ENCODE assay signal across 20 cellular contexts in the genomic region with DNA sequence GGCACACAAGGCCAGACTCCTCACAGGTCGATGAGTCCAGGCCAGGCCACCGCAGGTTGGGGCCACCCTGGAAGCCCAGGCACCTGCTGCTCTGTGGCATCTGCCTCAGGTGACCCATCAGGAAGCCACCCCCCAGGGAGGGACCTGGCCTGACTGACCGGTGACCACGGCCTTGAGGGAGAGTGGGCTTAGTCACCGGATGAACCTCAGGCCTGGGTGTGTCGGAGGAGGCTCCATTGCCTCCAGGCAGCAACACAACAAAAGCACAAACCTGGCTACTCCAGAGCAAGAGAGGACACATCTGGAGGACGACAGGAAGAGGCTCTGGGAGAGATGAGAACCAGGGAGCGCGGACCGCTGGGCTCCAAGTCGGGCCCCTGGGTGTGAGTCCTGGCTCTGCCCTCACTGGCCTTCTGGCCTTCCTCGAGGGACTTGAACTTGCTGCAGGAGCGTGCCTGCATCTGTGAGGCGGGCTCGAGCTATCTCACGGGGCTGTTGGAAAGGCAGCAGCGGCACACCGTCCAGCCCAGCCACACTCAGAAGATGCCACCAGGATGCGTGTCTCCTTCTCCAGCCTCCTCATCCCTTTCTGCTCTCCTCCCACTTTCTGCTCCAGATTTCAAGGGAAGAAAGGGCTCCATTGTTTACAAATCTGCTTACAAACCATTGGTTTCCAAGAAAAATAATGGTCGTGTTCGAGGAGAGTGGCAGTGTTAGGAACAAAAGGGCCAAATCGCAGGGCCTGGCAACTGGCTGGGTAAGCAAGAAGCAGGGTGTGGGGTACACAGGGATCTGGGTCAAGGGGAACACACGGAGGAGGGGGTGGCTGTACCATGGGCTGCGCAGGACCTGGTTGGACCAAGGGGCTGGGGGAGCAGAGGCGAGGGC.
DNase-seq lines count a peak whose midpoint lies in the region; ATAC-seq and TF ChIP-seq lines count a peak whose summit lies in the region.
"Had no signal": no experiment of that assay in that cellular context is flagged by ENCODE, and none has a peak within 500 bp of the region (broad histone marks: within the 10 kb centered on the region; RNA-seq: fewer than 3 reads in every experiment).

No MANE protein-coding gene starts in this region.

- peak overlapping the region in 1 of 2 experiments; percentile 91; a peak in 2 of 4 replicates for H3K27ac ChIP-seq in SK-N-SH (ENCODE audit: low read depth in 2 of 2, low read length in 1 of 2)
- H3K27ac ChIP-seq in CD4-positive, alpha-beta memory T cell (ENCODE audit: low read depth, low read length), result no peak overlapping the region
- H3K27ac ChIP-seq: 22Rv1, brain microvascular endothelial cell had no signal

- no peak for TF ChIP-seq CTCF in SK-N-SH (IDR thresholded peaks at IDR 0.05)

- no peak for TF ChIP-seq RAD21 in SK-N-SH (IDR thresholded peaks at IDR 0.05; ENCODE audit: low read length)

- no peaks in the 10 kb centered on the region for H3K27me3 Mint-ChIP-seq in CD4-positive, alpha-beta memory T cell

- no peaks in the 10 kb centered on the region for H3K36me3 Mint-ChIP-seq in CD4-positive, alpha-beta memory T cell
- H3K36me3 Mint-ChIP-seq: activated naive CD8-positive, alpha-beta T cell had no signal

- no peak overlapping the region for H3K4me3 ChIP-seq in SK-N-SH (ENCODE audit: low read depth in 2 of 2, low read length in 1 of 2)
- no peak overlapping the region for H3K4me3 ChIP-seq in CD4-positive, alpha-beta memory T cell (ENCODE audit: low read length in 2 of 2)
- H3K4me3 ChIP-seq: GM23338, mucosa of descending colon had no signal

- 88% methylated on average over 16 of the region's 25 CpGs for WGBS in SK-N-SH (ENCODE audit: low lambda C conversion rate)

- intact Hi-C loops in CD4-positive, alpha-beta memory T cell (cut with micrococcal nuclease), result no loop called here

- H3K4me2 ChIP-seq in SK-N-SH, result no peak overlapping the region
- H3K4me2 ChIP-seq: GM23338 had no signal

- no peak overlapping the region for H3K9ac ChIP-seq in SK-N-SH

- H3K4me1 ChIP-seq in SK-N-SH (ENCODE audit: control insufficient read depth in 1 of 2, insufficient read depth in 2 of 2, low read depth in 1 of 2, low read length in 1 of 2), result peaks cover 0 to 34% of the 10 kb centered on the region in 2 experiments; a peak in 2 of 4 replicates
- no peaks in the 10 kb centered on the region for H3K4me1 ChIP-seq in CD4-positive, alpha-beta memory T cell (ENCODE audit: insufficient read depth, low read length)
- H3K4me1 ChIP-seq: BE2C had no signal

- TF ChIP-seq EP300 in SK-N-SH (IDR thresholded peaks at IDR 0.05; ENCODE audit: borderline replicate concordance in 1 of 2, low read depth in 1 of 2, low read length in 1 of 2), result no peak

- H3K4me1 Mint-ChIP-seq in CD4-positive, alpha-beta memory T cell, result no peaks in the 10 kb centered on the region

- H3K27me3 ChIP-seq in SK-N-SH (ENCODE audit: insufficient read depth), result no peaks in the 10 kb centered on the region
- no peaks in the 10 kb centered on the region for H3K27me3 ChIP-seq in CD4-positive, alpha-beta memory T cell (ENCODE audit: insufficient read depth, low read length)
- H3K27me3 ChIP-seq: BE2C, brain microvascular endothelial cell had no signal

- DNase-seq in SK-N-SH (peak; percentile 44), ecto neural progenitor cell (ENCODE audit: low spot score) (peak; percentile 31), medulla oblongata (ENCODE audit: extremely low spot score) (peak; percentile 63), ureter (ENCODE audit: low spot score) (peak; percentile 34), D341Med (ENCODE audit: low spot score) (no peak)
- no peak for DNase-seq in activated CD4-positive, alpha-beta T cell treated with anti-CD3 and anti-CD28 coated beads for 4 hours
- no peak for DNase-seq in CD4-positive, alpha-beta memory T cell
- DNase-seq: activated T-cell treated with anti-CD3 and anti-CD28 coated beads, Interleukin-2, amount 50 U/mL, for 72 hours; BE2C; brain microvascular endothelial cell; dermis blood vessel endothelial cell; mucosa of descending colon; NCI-H1436; NCI-H2171; T1000 had no signal

- peaks cover 0 to 18% (median 10%) of the 10 kb centered on the region in 8 donors for H3K9me3 Mint-ChIP-seq in CD4-positive, alpha-beta memory T cell
- H3K9me3 Mint-ChIP-seq: GM23338 had no signal

- no peak; the same call in 2 of the 3 replicates for ATAC-seq in SK-N-SH treated with all-trans-retinoic acid at 6 μM for 48 hours
- ATAC-seq: activated CD4-positive, CD25-positive, alpha-beta regulatory T cell treated with anti-CD3 and anti-CD28 coated beads, Interleukin-2, amount 50 U/mL, for 24 hours; activated T-cell treated with anti-CD3 and anti-CD28 coated beads, Interleukin-2, amount 50 U/mL, for 72 hours; GM23338; mucosa of descending colon had no signal

- no peak overlapping the region for H3K4me3 Mint-ChIP-seq in CD4-positive, alpha-beta memory T cell
- H3K4me3 Mint-ChIP-seq: activated naive CD8-positive, alpha-beta T cell; activated T-cell treated with anti-CD3 and anti-CD28 coated beads, Interleukin-2, amount 50 U/mL, for 72 hours; GM23338 had no signal

- no peaks in the 10 kb centered on the region for H3K9me3 ChIP-seq in SK-N-SH
- no peaks in the 10 kb centered on the region for H3K9me3 ChIP-seq in CD4-positive, alpha-beta memory T cell (ENCODE audit: control insufficient read depth in 1 of 2, low read length in 2 of 2)
- H3K9me3 ChIP-seq: BE2C, mucosa of descending colon had no signal

- POLR2A ChIA-PET in SK-N-SH (lab: Yijun Ruan, JAX), result no interaction called here
- POLR2A ChIA-PET in CD4-positive, alpha-beta memory T cell (lab: Charles Lee; ENCODE audit: partially characterized antibody), result no interaction called here

- H3K79me2 ChIP-seq in SK-N-SH (ENCODE audit: insufficient read depth), result no peaks in the 10 kb centered on the region

- H3K36me3 ChIP-seq in SK-N-SH (replicated peaks in 1 of 2; ENCODE audit: control insufficient read depth in 1 of 2, insufficient read depth in 2 of 2, low read length in 1 of 2), result no peaks in the 10 kb centered on the region
- H3K36me3 ChIP-seq in CD4-positive, alpha-beta memory T cell (ENCODE audit: insufficient read depth, low read length), result no peaks in the 10 kb centered on the region
- H3K36me3 ChIP-seq: BE2C, brain microvascular endothelial cell had no signal

- peak overlapping the region in 1 of 7 donors; percentile 27 for H3K27ac Mint-ChIP-seq in CD4-positive, alpha-beta memory T cell
- H3K27ac Mint-ChIP-seq: GM23338 had no signal

- no peaks in the 10 kb centered on the region for H3F3A ChIP-seq in SK-N-SH (replicated peaks; ENCODE audit: insufficient read depth)

- H3K9me2 ChIP-seq in SK-N-SH, result no peaks in the 10 kb centered on the region

- no peak overlapping the region for H2AFZ ChIP-seq in SK-N-SH (ENCODE audit: low read depth)
- H2AFZ ChIP-seq: GM23338 had no signal

- CTCF ChIA-PET in SK-N-SH (lab: Yijun Ruan, JAX), result interaction anchor here (0.8 to 1.9 kb wide), 4 partner anchors 10 to 253 kb away, joined by 3 to 7 read pairs (median 4); no protein-coding TSS in a partner anchor
- CTCF ChIA-PET in CD4-positive, alpha-beta memory T cell (lab: Charles Lee; ENCODE audit: partially characterized antibody), result no interaction called here

- no peaks in the 10 kb centered on the region for H4K20me1 ChIP-seq in SK-N-SH (ENCODE audit: insufficient read depth)

TF ChIP-seq in SK-N-SH, 30 proteins besides CTCF, POLR2A, EP300 and RAD21 (continues in another document):
- TF ChIP-seq TCF12 (IDR thresholded peaks at IDR 0.05) (no peak), RFX5 (IDR thresholded peaks at IDR 0.05; ENCODE audit: low read length) (no peak), MXI1 (IDR thresholded peaks at IDR 0.05; ENCODE audit: low read depth, low read length) (no peak)
- TF ChIP-seq, protein P1, sequence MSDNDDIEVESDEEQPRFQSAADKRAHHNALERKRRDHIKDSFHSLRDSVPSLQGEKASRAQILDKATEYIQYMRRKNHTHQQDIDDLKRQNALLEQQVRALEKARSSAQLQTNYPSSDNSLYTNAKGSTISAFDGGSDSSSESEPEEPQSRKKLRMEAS (IDR thresholded peaks at IDR 0.05; ENCODE audit: low read depth), result no peak
- TF ChIP-seq, protein P2, sequence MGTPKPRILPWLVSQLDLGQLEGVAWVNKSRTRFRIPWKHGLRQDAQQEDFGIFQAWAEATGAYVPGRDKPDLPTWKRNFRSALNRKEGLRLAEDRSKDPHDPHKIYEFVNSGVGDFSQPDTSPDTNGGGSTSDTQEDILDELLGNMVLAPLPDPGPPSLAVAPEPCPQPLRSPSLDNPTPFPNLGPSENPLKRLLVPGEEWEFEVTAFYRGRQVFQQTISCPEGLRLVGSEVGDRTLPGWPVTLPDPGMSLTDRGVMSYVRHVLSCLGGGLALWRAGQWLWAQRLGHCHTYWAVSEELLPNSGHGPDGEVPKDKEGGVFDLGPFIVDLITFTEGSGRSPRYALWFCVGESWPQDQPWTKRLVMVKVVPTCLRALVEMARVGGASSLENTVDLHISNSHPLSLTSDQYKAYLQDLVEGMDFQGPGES (IDR thresholded peaks at IDR 0.05; ENCODE audit: low read depth, low read length), result no peak

TF ChIP-seq in SK-N-SH treated with all-trans-retinoic acid at 6 μM for 48 hours, 23 proteins besides CTCF, POLR2A, EP300 and RAD21 (continues in another document):
- TF ChIP-seq, protein P3, sequence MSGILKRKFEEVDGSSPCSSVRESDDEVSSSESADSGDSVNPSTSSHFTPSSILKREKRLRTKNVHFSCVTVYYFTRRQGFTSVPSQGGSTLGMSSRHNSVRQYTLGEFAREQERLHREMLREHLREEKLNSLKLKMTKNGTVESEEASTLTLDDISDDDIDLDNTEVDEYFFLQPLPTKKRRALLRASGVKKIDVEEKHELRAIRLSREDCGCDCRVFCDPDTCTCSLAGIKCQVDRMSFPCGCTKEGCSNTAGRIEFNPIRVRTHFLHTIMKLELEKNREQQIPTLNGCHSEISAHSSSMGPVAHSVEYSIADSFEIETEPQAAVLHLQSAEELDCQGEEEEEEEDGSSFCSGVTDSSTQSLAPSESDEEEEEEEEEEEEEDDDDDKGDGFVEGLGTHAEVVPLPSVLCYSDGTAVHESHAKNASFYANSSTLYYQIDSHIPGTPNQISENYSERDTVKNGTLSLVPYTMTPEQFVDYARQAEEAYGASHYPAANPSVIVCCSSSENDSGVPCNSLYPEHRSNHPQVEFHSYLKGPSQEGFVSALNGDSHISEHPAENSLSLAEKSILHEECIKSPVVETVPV (CRISPR knock-in tag; IDR thresholded peaks at IDR 0.05), result no peak
- TF ChIP-seq ZFP3 (CRISPR knock-in tag; IDR thresholded peaks at IDR 0.05), result no peak

Comparison
In these comparisons a context has a peak if more than half of its experiments do, and no peak if none do; other contexts are left out.
1. DNase-seq: peak in SK-N-SH (single experiment), ecto neural progenitor cell (single experiment), medulla oblongata (single experiment) and ureter (single experiment); none in D341Med (single experiment), activated CD4-positive, alpha-beta T cell treated with anti-CD3 and anti-CD28 coated beads for 4 hours (0 of 2) and CD4-positive, alpha-beta memory T cell (0 of 5).